Comparison of ENCODE assay signal across 9 cellular contexts in genomic region chr9:99906403-99907207, GRCh38. TPM values are rescaled to one million over a fixed set of nuclear protein-coding genes. Genes with fewer than 3 reads are reported as not detected.
A peak's percentile ranks its signal among the peaks of the same experiment; 100 is the strongest.
DNase-seq lines count a peak whose midpoint lies in the region; ATAC-seq, FAIRE-seq and TF ChIP-seq lines count a peak whose summit lies in the region.
"Had no signal": no experiment of that assay in that cellular context is flagged by ENCODE, and none has a peak within 500 bp of the region (broad histone marks: within the 10 kb centered on the region; RNA-seq: fewer than 3 reads in every experiment).

TSS of gene STX17 (plus strand) at chr9:99906654. CDS start at chr9:99915240, 8,586 bp downstream.

- H3K27ac ChIP-seq in HepG2 (ENCODE audit: extremely low read length, insufficient read depth, low read length): peak within 1 kb of the TSS; percentile 92

- in situ Hi-C loops in GM18951 (cut with MboI; ENCODE audit: low sequenced_read_pairs, unreplicated experiment) (no loop called here), HepG2 (cut with HindIII; ENCODE audit: extremely low pct_ligation_motif_present, low pct_unique_long_range_greater_than_20kb) (loop anchor here (5.0 kb wide), 1 partner anchor 84 kb away; the partner anchor contains the start of gene NR4A3)

- H3K9me3 ChIP-seq in HepG2 (ENCODE audit: low read length): no peaks in the 10 kb centered on the region

- peaks cover 21% of the 10 kb centered on the region for H3K4me1 ChIP-seq in HepG2 (ENCODE audit: insufficient read depth, low read length)

- peak; percentile 89 for ATAC-seq in HG03196 (IDR thresholded peaks at IDR 0.05; ENCODE audit: unreplicated experiment)
- peak; percentile 92 for ATAC-seq in HepG2

- peaks cover 24% of the 10 kb centered on the region for H3K4me1 Mint-ChIP-seq in dendritic cell treated with granulocyte-macrophage colony-stimulating factor and Interleukin-4, amounts not matched to agents 40 ng/mL and 50 ng/mL, for 4 days (ENCODE audit: low read depth)

- TF ChIP-seq RAD21 in HepG2 (CRISPR knock-in tag; IDR thresholded peaks at IDR 0.05): peak; percentile 10; the same call in 1 of the 2 replicates

- H3K9ac ChIP-seq in HepG2 (ENCODE audit: insufficient read depth, low read depth, low read length): peak within 1 kb of the TSS; percentile 97

- CTCF ChIA-PET in HepG2 (lab: Yijun Ruan, JAX; ENCODE audit: low intra/inter-chr PET ratio, low total read pairs): no interaction called here

- TSS peak; percentile 68 for BruUV-seq in HepG2 (replicated peaks; lab: Mats Ljungman, UMichigan)

- POLR2A ChIA-PET in HepG2 (lab: Yijun Ruan, JAX): interaction anchor here (0.9 to 1.8 kb wide), 6 partner anchors 8 to 803 kb away, joined by 3 to 7 read pairs (median 3); partner anchors contain the start of genes ALG2, NR4A3 and SEC61B

- WGBS in HepG2 (ENCODE audit: low lambda C conversion rate): under 1% methylated on average over 16 of the region's 76 CpGs

- intact Hi-C loops in dendritic cell treated with granulocyte-macrophage colony-stimulating factor and Interleukin-4, amounts not matched to agents 40 ng/mL and 50 ng/mL, for 4 days (cut with micrococcal nuclease): loop anchor here (2.0 kb wide), 1 partner anchor 78 kb away; no protein-coding TSS in a partner anchor
- intact Hi-C loops in HepG2 (cut with micrococcal nuclease; ENCODE audit: unreplicated experiment): loop anchor here (2.0 to 5.0 kb wide), 3 partner anchors 86 to 192 kb away; partner anchors contain the start of genes ERP44, INVS and NR4A3

- H3K27me3 ChIP-seq in HepG2 (ENCODE audit: control insufficient read depth in 1 of 2, insufficient read depth in 2 of 2, low read length in 2 of 2): no peaks in the 10 kb centered on the region; a peak in 1 of 5 replicates

- peaks cover 12% of the 10 kb centered on the region for H3K36me3 Mint-ChIP-seq in dendritic cell treated with granulocyte-macrophage colony-stimulating factor and Interleukin-4, amounts not matched to agents 40 ng/mL and 50 ng/mL, for 4 days (ENCODE audit: low read depth)

- peak within 1 kb of the TSS; percentile 91 for H3K4me2 ChIP-seq in HepG2 (ENCODE audit: low read depth, low read length)

- TF ChIP-seq CTCF in AG10803 (conservative IDR thresholded peaks at IDR 0.05; ENCODE audit: low read length) (0 out of 2 replicates have a peak, but pooled peaks have one; percentile 4), HepG2 (CRISPR knock-in tag; IDR thresholded peaks at IDR 0.05) (peak; percentile 22)

- H3K79me2 ChIP-seq in HepG2 (ENCODE audit: insufficient read depth, low read length): peaks cover 21% of the 10 kb centered on the region

- peak within 1 kb of the TSS; percentile 99 for H2AFZ ChIP-seq in HepG2 (ENCODE audit: low read length)

- peaks cover 11% of the 10 kb centered on the region for H3K9me3 Mint-ChIP-seq in dendritic cell treated with granulocyte-macrophage colony-stimulating factor and Interleukin-4, amounts not matched to agents 40 ng/mL and 50 ng/mL, for 4 days

- no peaks in the 10 kb centered on the region for H3K36me3 ChIP-seq in HepG2 (replicated peaks in 1 of 2; ENCODE audit: control insufficient read depth in 1 of 2, insufficient read depth in 2 of 2, low read length in 2 of 2)

- peaks cover 10% of the 10 kb centered on the region for H3K27me3 Mint-ChIP-seq in dendritic cell treated with granulocyte-macrophage colony-stimulating factor and Interleukin-4, amounts not matched to agents 40 ng/mL and 50 ng/mL, for 4 days

- 0 out of 2 replicates have a peak, but pooled peaks cover 2% of the 10 kb centered on the region for H4K20me1 ChIP-seq in HepG2 (ENCODE audit: insufficient read depth, low read length)

- H3K4me3 Mint-ChIP-seq in dendritic cell treated with granulocyte-macrophage colony-stimulating factor and Interleukin-4, amounts not matched to agents 40 ng/mL and 50 ng/mL, for 4 days: peak within 1 kb of the TSS; percentile 95

- no peak for TF ChIP-seq EP300 in HepG2 (IDR thresholded peaks at IDR 0.05; ENCODE audit: low read depth in 2 of 2, low read length in 2 of 2)
- no peak for TF ChIP-seq EP300 in HepG2 (CRISPR knock-in tag; IDR thresholded peaks at IDR 0.05; ENCODE audit: borderline replicate concordance)

- peak within 1 kb of the TSS; percentile 97 for H3K27ac Mint-ChIP-seq in dendritic cell treated with granulocyte-macrophage colony-stimulating factor and Interleukin-4, amounts not matched to agents 40 ng/mL and 50 ng/mL, for 4 days

- DNase-seq in AG10803 (ENCODE audit: low read depth) (peak; percentile 69), NCI-H510A (lab: John Stamatoyannopoulos, UW) (peak; percentile 59), HepG2 (ENCODE audit: low spot score) (peak; percentile 61)
- peak; percentile 79 for DNase-seq in activated CD4-positive, alpha-beta T cell treated with anti-CD3 and anti-CD28 coated beads, Interleukin-2, amount 50 U/mL, for 1 hour
- peak; percentile 81 for DNase-seq in stimulated activated CD4-positive, alpha-beta T cell treated with anti-CD3 and anti-CD28 coated beads, Interleukin-4, amount 100 ng/mL, for 1 hour

- peak within 1 kb of the TSS; percentile 88 for H3K4me3 ChIP-seq in AG10803 (ENCODE audit: low read length)
- peak within 1 kb of the TSS; percentile 80 to 96 (median 83) for H3K4me3 ChIP-seq in HepG2 (replicated peaks in 1 of 3; ENCODE audit: insufficient read depth in 1 of 3, low read depth in 2 of 3, low read length in 3 of 3)

- TF ChIP-seq POLR2A in GM18951 (IDR thresholded peaks at IDR 0.05; ENCODE audit: extremely low read depth, insufficient read depth, insufficient read length) (peak; percentile 92), HepG2 (IDR thresholded peaks at IDR 0.05; ENCODE audit: insufficient read depth in 1 of 2, low read depth in 2 of 2, low read length in 2 of 2) (peak; percentile 75 to 80; a peak in 3 of 4 replicates)

- FAIRE-seq in HepG2 (lab: Jason Lieb, UNC): no peak
- FAIRE-seq: TTC549 had no signal

TF ChIP-seq in HepG2, 621 proteins besides CTCF, POLR2A, EP300 and RAD21 (continues in another document):
- TF ChIP-seq FOSL1 (CRISPR knock-in tag; IDR thresholded peaks at IDR 0.05; ENCODE audit: borderline replicate concordance) (0 out of 2 replicates have a peak, but pooled peaks have one; percentile 17), HNF1A (IDR thresholded peaks at IDR 0.05; ENCODE audit: low read depth) (no peak), HNF1A (CRISPR knock-in tag; IDR thresholded peaks at IDR 0.05; ENCODE audit: borderline replicate concordance) (no peak), ZNF432 (CRISPR knock-in tag; IDR thresholded peaks at IDR 0.05; ENCODE audit: borderline replicate concordance) (no peak), GLI4 (CRISPR knock-in tag; IDR thresholded peaks at IDR 0.05; ENCODE audit: borderline replicate concordance) (peak; percentile 38; the same call in 1 of the 2 replicates), MZF1 (CRISPR knock-in tag; IDR thresholded peaks at IDR 0.05; ENCODE audit: borderline replicate concordance) (no peak), SP2 (CRISPR knock-in tag; IDR thresholded peaks at IDR 0.05) (no peak)

RNA-seq across cellular contexts. Expression of gene STX17, which starts in this region (rescaled TPM):
- total RNA-seq in HepG2 (2016; rRNA removed; fragmentation: Illumina TruSeq; extraction: Trizol): 25.7 and 28.9 TPM in 2 replicates
- 6.8 and 7.6 TPM in 2 replicates for total RNA-seq in HepG2 (2016; cell fraction: cytosol; rRNA removed; fragmentation: Illumina TruSeq; extraction: Trizol; ENCODE audit: low read depth)
- 23.1 and 30.1 TPM in 2 replicates for total RNA-seq in HepG2 (2016; cell fraction: insoluble cytoplasmic fraction; rRNA removed; fragmentation: Illumina TruSeq; extraction: Trizol)
- total RNA-seq in HepG2 (2016; cell fraction: membrane; rRNA removed; fragmentation: Illumina TruSeq; extraction: Trizol): 13.3 and 13.7 TPM in 2 replicates
- 32.1 and 32.8 TPM in 2 replicates for total RNA-seq in HepG2 (2016; cell fraction: nucleus; rRNA removed; fragmentation: Illumina TruSeq; extraction: Trizol)
- 6.1 and 8.3 TPM in 2 replicates for polyA plus RNA-seq in HepG2 (2011; rRNA removed)
- 4.2 and 6.3 TPM in 2 replicates for polyA plus RNA-seq in HepG2 (2011; cell fraction: cytosol; rRNA removed)
- polyA plus RNA-seq in HepG2 (2011; cell fraction: nucleus; rRNA removed): 9.9 and 11.6 TPM in 2 replicates
- polyA plus RNA-seq in HepG2 (2012): 8.6 and 11.7 TPM in 2 replicates
- 1.4 and 3.9 TPM in 2 replicates for polyA plus RNA-seq in HepG2 (2016; cell fraction: cytosol; fragmentation: Illumina TruSeq; extraction: Trizol; ENCODE audit: low read depth)
- 18.0 and 19.7 TPM in 2 replicates for polyA plus RNA-seq in HepG2 (2016; cell fraction: insoluble cytoplasmic fraction; fragmentation: Illumina TruSeq; extraction: Trizol; ENCODE audit: low read depth)
- polyA plus RNA-seq in HepG2 (2016; cell fraction: membrane; fragmentation: Illumina TruSeq; extraction: Trizol; ENCODE audit: low read depth): 5.4 and 5.7 TPM in 2 replicates
- polyA plus RNA-seq in HepG2 (2016; cell fraction: nucleus; fragmentation: Illumina TruSeq; extraction: Trizol; ENCODE audit: insufficient read depth, low read depth): 20.1 and 24.1 TPM in 2 replicates
- polyA minus RNA-seq in HepG2 (2011; rRNA and poly(A)+ RNA removed; ENCODE audit: low replicate concordance): 8.5 and 9.0 TPM in 2 replicates
- polyA minus RNA-seq in HepG2 (2011; cell fraction: cytosol; rRNA and poly(A)+ RNA removed): 9.3 and 11.5 TPM in 2 replicates
- 48.7 and 50.6 TPM in 2 replicates for polyA minus RNA-seq in HepG2 (2011; cell fraction: nucleus; rRNA and poly(A)+ RNA removed)

Comparison
In these comparisons a context has a peak if more than half of its experiments do, and no peak if none do; other contexts are left out.
1. Peak in every context shown above with its lines: DNase-seq, ATAC-seq, H3K4me3 ChIP-seq and H3K27ac ChIP-seq.